ENCODE assay signal across 18 cellular contexts in the genomic region with DNA sequence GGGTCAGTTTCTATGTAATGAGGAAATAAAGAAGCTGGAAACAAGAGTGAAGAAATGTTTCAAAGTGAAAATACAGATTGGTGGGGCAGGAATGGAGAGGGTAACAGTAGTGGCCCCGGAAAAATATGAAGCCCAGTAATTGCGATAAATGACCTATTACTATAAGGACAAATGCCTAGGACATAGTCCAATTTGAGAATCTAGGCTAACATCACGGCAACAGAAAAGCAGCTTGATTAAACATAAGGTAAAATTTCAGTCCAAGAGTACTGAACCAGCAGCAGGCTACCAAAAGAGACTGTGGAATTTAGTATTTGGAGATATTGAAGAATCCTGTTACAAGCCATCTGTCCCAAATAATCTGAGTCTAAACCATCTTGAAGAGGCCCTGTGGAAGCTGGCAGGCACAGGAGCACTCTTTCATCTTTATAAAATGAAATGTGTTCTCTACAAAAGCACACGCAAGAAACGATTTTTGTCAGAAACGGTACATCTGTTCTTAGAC. TPM values are rescaled to one million over a fixed set of nuclear protein-coding genes. Genes with fewer than 3 reads are reported as not detected.
DNase-seq lines count a peak whose midpoint lies in the region; ATAC-seq and TF ChIP-seq lines count a peak whose summit lies in the region.
"Had no signal": no experiment of that assay in that cellular context is flagged by ENCODE, and none has a peak within 500 bp of the region (broad histone marks: within the 10 kb centered on the region; RNA-seq: fewer than 3 reads in every experiment).

No MANE protein-coding gene starts in this region.

- no peaks in the 10 kb centered on the region for H3K9me3 ChIP-seq in left lung
- H3K9me3 ChIP-seq: HAP-1 had no signal

- no peaks in the 10 kb centered on the region for H3K9me3 Mint-ChIP-seq in stimulated activated naive CD8-positive, alpha-beta T cell treated with anti-CD3 and anti-CD28 coated beads, Interleukin-15, Interleukin-2, amounts not matched to agents 100 ng/mL and 50 ng/mL, for 24 hours
- H3K9me3 Mint-ChIP-seq in activated B cell treated with CpG ODN at 0.5 μM for 24 hours (no peaks in the 10 kb centered on the region), osteocyte (ENCODE audit: unreplicated experiment) (no peaks in the 10 kb centered on the region)
- H3K9me3 Mint-ChIP-seq: stimulated activated naive CD8-positive, alpha-beta T cell treated with anti-CD3 and anti-CD28 coated beads, Interleukin-15, amount 100 ng/mL, for 72 hours had no signal

- TF ChIP-seq CTCF in activated B cell treated with CpG ODN at 0.5 μM for 24 hours (IDR thresholded peaks at IDR 0.05) = no peak
- TF ChIP-seq CTCF in osteocyte (IDR thresholded peaks at IDR 0.05) = no peak
- no peak for TF ChIP-seq CTCF in left lung (IDR thresholded peaks at IDR 0.05)

- H3K4me3 Mint-ChIP-seq in stimulated activated naive CD8-positive, alpha-beta T cell treated with anti-CD3 and anti-CD28 coated beads, Interleukin-15, Interleukin-2, amounts not matched to agents 100 ng/mL and 50 ng/mL, for 24 hours = no peak overlapping the region
- H3K4me3 Mint-ChIP-seq in activated B cell treated with CpG ODN at 0.5 μM for 24 hours = peak overlapping the region; percentile 25
- no peak overlapping the region for H3K4me3 Mint-ChIP-seq in osteocyte (ENCODE audit: unreplicated experiment)
- H3K4me3 Mint-ChIP-seq: stimulated activated naive CD8-positive, alpha-beta T cell treated with anti-CD3 and anti-CD28 coated beads, Interleukin-15, amount 100 ng/mL, for 72 hours had no signal

- no peaks in the 10 kb centered on the region for H3K27me3 ChIP-seq in left lung

- peaks cover 21% of the 10 kb centered on the region for H3K36me3 Mint-ChIP-seq in stimulated activated naive CD8-positive, alpha-beta T cell treated with anti-CD3 and anti-CD28 coated beads, Interleukin-15, Interleukin-2, amounts not matched to agents 100 ng/mL and 50 ng/mL, for 24 hours (ENCODE audit: low read depth)
- H3K36me3 Mint-ChIP-seq in activated B cell treated with CpG ODN at 0.5 μM for 24 hours (ENCODE audit: low read depth) (peaks cover 24% of the 10 kb centered on the region), osteocyte (ENCODE audit: unreplicated experiment) (peaks cover 2% of the 10 kb centered on the region)

- no peak for DNase-seq in stimulated activated naive CD8-positive, alpha-beta T cell treated with anti-CD3 and anti-CD28 coated beads, Interleukin-15, Interleukin-2, amounts not matched to agents 100 U/mL and 50 U/mL, for 24 hours
- DNase-seq in activated B cell treated with CpG ODN at 0.5 μM for 24 hours (no peak), left lobe of liver (ENCODE audit: low spot score) (no peak), osteocyte (ENCODE audit: extremely low spot score, unreplicated experiment) (no peak), NCI-H187 (lab: John Stamatoyannopoulos, UW) (no peak), left lung (no peak)
- DNase-seq in NK-92 treated with Interleukin-12 subunit alpha and Interleukin-12 subunit beta, amount 100 ng/mL, for 24 hours (lab: John Stamatoyannopoulos, UW) = no peak
- DNase-seq: activated CD4-positive, alpha-beta T cell treated with anti-CD3 and anti-CD28 coated beads for 4 hours; NCI-H1436; NCI-H774; occipital lobe; SHP77; stimulated activated naive CD8-positive, alpha-beta T cell treated with anti-CD3 and anti-CD28 coated beads, Interleukin-15, amount 100 ng/mL, for 72 hours had no signal

- intact Hi-C loops in activated B cell treated with CpG ODN at 0.5 μM for 24 hours (cut with micrococcal nuclease) = loop anchor here (10.0 kb wide), 1 partner anchor 425 kb away; no protein-coding TSS in a partner anchor
- intact Hi-C loops in left lung (cut with DNase I) = no loop called here

- POLR2A ChIA-PET in activated B cell treated with CpG ODN at 0.5 μM for 24 hours (lab: Charles Lee) = interaction anchor here (1.5 to 2.0 kb wide), 2 partner anchors 10 to 60 kb away, joined by 5 to 6 read pairs; no protein-coding TSS in a partner anchor

- peak overlapping the region in 1 of 2 donors; percentile 71 for H3K27ac ChIP-seq in left lung
- H3K27ac ChIP-seq: KMS-11 had no signal

- H3K27me3 Mint-ChIP-seq in stimulated activated naive CD8-positive, alpha-beta T cell treated with anti-CD3 and anti-CD28 coated beads, Interleukin-15, Interleukin-2, amounts not matched to agents 100 ng/mL and 50 ng/mL, for 24 hours = no peaks in the 10 kb centered on the region
- H3K27me3 Mint-ChIP-seq in activated B cell treated with CpG ODN at 0.5 μM for 24 hours = no peaks in the 10 kb centered on the region
- no peaks in the 10 kb centered on the region for H3K27me3 Mint-ChIP-seq in osteocyte (ENCODE audit: unreplicated experiment)
- H3K27me3 Mint-ChIP-seq: stimulated activated naive CD8-positive, alpha-beta T cell treated with anti-CD3 and anti-CD28 coated beads, Interleukin-15, amount 100 ng/mL, for 72 hours had no signal

- peaks cover 89% of the 10 kb centered on the region for H3K4me1 Mint-ChIP-seq in stimulated activated naive CD8-positive, alpha-beta T cell treated with anti-CD3 and anti-CD28 coated beads, Interleukin-15, Interleukin-2, amounts not matched to agents 100 ng/mL and 50 ng/mL, for 24 hours (ENCODE audit: low read depth)
- H3K4me1 Mint-ChIP-seq in activated B cell treated with CpG ODN at 0.5 μM for 24 hours (peaks cover 94% of the 10 kb centered on the region), osteocyte (ENCODE audit: unreplicated experiment) (peaks cover 38% of the 10 kb centered on the region)

- peaks cover 0 to 10% of the 10 kb centered on the region in 2 donors for H3K36me3 ChIP-seq in left lung
- H3K36me3 ChIP-seq: HAP-1 had no signal

- CTCF ChIA-PET in activated B cell treated with CpG ODN at 0.5 μM for 24 hours (lab: Charles Lee) = interaction anchor here (0.8 to 1.3 kb wide), 3 partner anchors 10 to 127 kb away, joined by 3 to 4 read pairs (median 3); no protein-coding TSS in a partner anchor

- peak overlapping the region; percentile 26 for H3K27ac Mint-ChIP-seq in stimulated activated naive CD8-positive, alpha-beta T cell treated with anti-CD3 and anti-CD28 coated beads, Interleukin-15, Interleukin-2, amounts not matched to agents 100 ng/mL and 50 ng/mL, for 24 hours
- peak overlapping the region; percentile 78 for H3K27ac Mint-ChIP-seq in activated B cell treated with CpG ODN at 0.5 μM for 24 hours
- H3K27ac Mint-ChIP-seq in osteocyte (ENCODE audit: unreplicated experiment) = no peak overlapping the region

- H3K4me1 ChIP-seq in left lung = peaks cover 41 to 95% of the 10 kb centered on the region in 2 donors

- no peak for ATAC-seq in stimulated activated naive CD8-positive, alpha-beta T cell treated with anti-CD3 and anti-CD28 coated beads, Interleukin-15, Interleukin-2, amounts not matched to agents 100 U/mL and 50 U/mL, for 24 hours
- ATAC-seq in activated B cell treated with CpG ODN at 0.5 μM for 24 hours (ENCODE audit: low read depth) (no peak), left lobe of liver (peak; percentile 62), left lung (no peak)
- ATAC-seq: stimulated activated naive CD8-positive, alpha-beta T cell treated with anti-CD3 and anti-CD28 coated beads, Interleukin-15, amount 100 ng/mL, for 72 hours had no signal

- no peak overlapping the region for H3K4me3 ChIP-seq in left lung
- H3K4me3 ChIP-seq: GM12878, HAP-1, skin epidermis had no signal

RNA-seq across cellular contexts. Expression of gene ELOVL5, which starts 49.4 kb away (rescaled TPM):
- total RNA-seq in activated B cell treated with CpG ODN at 0.5 μM for 24 hours (109 and 127 TPM in 2 replicates), left lobe of liver (54.4 TPM), osteocyte (88.8 and 89.4 TPM in 2 replicates), left lung (100 to 1,000 TPM; 127 to 132 TPM)
